Comparison of ENCODE assay signal across 8 cellular contexts in genomic region chr21:44914176-44914874, GRCh38. TPM values are rescaled to one million over a fixed set of nuclear protein-coding genes. Genes with fewer than 3 reads are reported as not detected.
DNase-seq lines count a peak whose midpoint lies in the region; ATAC-seq lines count a peak whose summit lies in the region.

No MANE protein-coding gene starts in this region.

- DNase-seq in MV-4-11 (lab: John Stamatoyannopoulos, UW) (peak; percentile 83), amygdala (lab: John Stamatoyannopoulos, UW) (no peak), posterior vena cava (ENCODE audit: low spot score) (no peak), DMS 273 (lab: John Stamatoyannopoulos, UW; ENCODE audit: unreplicated experiment) (no peak), retina (no peak)
- DNase-seq in activated T-helper 9 cell treated with anti-CD3 and anti-CD28 coated beads, Interleukin-2, amount 50 U/mL, for 16 hours (ENCODE audit: low read depth) = peak; percentile 32
- peak; percentile 70 for DNase-seq in stimulated activated CD4-positive, alpha-beta T cell treated with anti-CD3 and anti-CD28 coated beads, Interleukin-15, amount 100 ng/mL, for 24 hours

- ATAC-seq in GM19035 (IDR thresholded peaks at IDR 0.05; ENCODE audit: unreplicated experiment) = peak; percentile 68

- intact Hi-C loops in posterior vena cava (cut with DNase I) = loop anchor here in 1 of 2 donors (10.0 kb wide), 1 partner anchor 300 kb away; the partner anchor contains the start of gene KRTAP10-8

RNA-seq across cellular contexts. Expression of gene ITGB2, which starts 6.4 kb away (rescaled TPM):
- total RNA-seq in posterior vena cava = 100 to 1,000 TPM in 1 of 2 donors, 10 to 100 TPM in 1; 47.9 to 122 TPM

RNA-seq across cellular contexts. Expression of gene SLX9, which starts 25.5 kb away (rescaled TPM):
- 10 to 100 TPM; 25.8 to 31.6 TPM for total RNA-seq in posterior vena cava

RNA-seq across cellular contexts. Expression of gene PTTG1IP, which starts 40.8 kb away (rescaled TPM):
- total RNA-seq in posterior vena cava = 100 to 1,000 TPM; 202 to 246 TPM

Comparison
In these comparisons a context has a peak if more than half of its experiments do, and no peak if none do; other contexts are left out.
1. DNase-seq: peak in MV-4-11 (single experiment), activated T-helper 9 cell treated with anti-CD3 and anti-CD28 coated beads, Interleukin-2, amount 50 U/mL, for 16 hours (single experiment) and stimulated activated CD4-positive, alpha-beta T cell treated with anti-CD3 and anti-CD28 coated beads, Interleukin-15, amount 100 ng/mL, for 24 hours (single experiment); none in amygdala (0 of 56), posterior vena cava (single experiment), DMS 273 (single experiment) and retina (single experiment).